Comparison of ENCODE assay signal across 8 cellular contexts in the genomic region with DNA sequence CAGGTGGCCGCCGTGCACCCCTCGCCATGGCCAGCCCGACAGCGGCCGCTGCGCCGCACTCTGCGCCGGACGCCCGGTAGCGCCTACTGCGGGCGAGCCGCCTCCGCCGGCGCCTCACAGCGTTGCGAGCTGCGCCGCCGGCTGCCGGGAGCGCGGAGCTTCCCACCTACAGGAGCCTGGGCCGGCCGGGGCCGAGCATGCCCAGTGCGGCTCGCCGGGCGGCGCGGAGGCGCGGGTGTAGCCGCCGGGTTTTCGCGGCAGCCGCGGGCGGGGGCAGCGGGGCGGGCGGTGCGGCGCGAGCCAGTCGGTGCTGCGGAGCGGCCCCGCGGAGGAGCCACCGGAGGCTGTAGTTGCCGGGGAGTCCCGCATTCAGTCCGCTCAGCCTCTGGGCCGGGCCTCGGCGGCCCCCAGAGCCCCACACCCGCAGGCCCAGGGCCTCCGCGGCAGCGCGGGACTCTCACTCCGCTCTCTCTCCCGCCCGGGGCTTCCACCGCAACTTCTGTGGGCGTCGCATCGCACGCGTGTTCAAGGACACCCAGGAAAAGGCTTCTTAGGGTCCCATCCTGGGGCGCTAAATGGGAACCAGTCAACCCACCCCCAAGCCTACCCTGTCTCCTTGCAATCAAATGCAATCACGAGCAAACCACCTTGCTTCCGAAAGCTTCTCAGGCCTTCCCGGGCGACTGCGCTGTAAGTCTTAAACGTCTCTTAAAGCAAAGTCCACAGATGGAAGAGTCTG. TPM values are rescaled to one million over a fixed set of nuclear protein-coding genes. Genes with fewer than 3 reads are reported as not detected.
DNase-seq lines count a peak whose midpoint lies in the region; ATAC-seq and TF ChIP-seq lines count a peak whose summit lies in the region.

MFAP3L (minus strand) TSS at position 143 of the 739 bp plus-strand sequence. CDS start 20,518 bp downstream, outside the sequence.

- peaks cover 0 to 1% of the 10 kb centered on the region in 2 donors for H3K9me3 ChIP-seq in lung (ENCODE audit: control insufficient read depth in 2 of 2, insufficient read depth in 1 of 2, low read length in 1 of 2)

- H3K36me3 ChIP-seq in lung (ENCODE audit: control insufficient read depth in 2 of 2, insufficient read depth in 2 of 2, low read length in 2 of 2) = no peaks in the 10 kb centered on the region

- peak; percentile 98 for DNase-seq in AG08396 (ENCODE audit: low spot score)
- peak; percentile 75 for DNase-seq in NCI-H460 (ENCODE audit: extremely low read depth, low read depth)
- DNase-seq in activated CD8-positive, alpha-beta memory T cell treated with anti-CD3 and anti-CD28 coated beads for 1 hour (ENCODE audit: extremely low read depth in 1 of 2, low read depth in 1 of 2) = peak; percentile 34 to 68
- peak; percentile 65 for DNase-seq in effector CD4-positive, alpha-beta T cell
- peak; percentile 85 for DNase-seq in lung (ENCODE audit: low spot score)
- peak; percentile 69 to 82 for DNase-seq in stimulated activated CD4-positive, alpha-beta T cell treated with anti-CD3 and anti-CD28 coated beads, Interleukin-4, amount 100 ng/mL, for 48 hours (ENCODE audit: low read depth in 2 of 2)

- no peaks in the 10 kb centered on the region for H3K27me3 ChIP-seq in lung (ENCODE audit: control insufficient read depth, insufficient read depth)

- 0% methylated on average over 61 to 84 of the region's 84 CpGs for WGBS in lung, 2 donors

- no peak for TF ChIP-seq CTCF in lung (IDR thresholded peaks at IDR 0.05; ENCODE audit: control extremely low read depth, extremely low read depth)

- peaks cover 0 to 6% of the 10 kb centered on the region in 2 donors for H3K4me1 ChIP-seq in lung (ENCODE audit: control insufficient read depth in 2 of 2, insufficient read depth in 2 of 2, low read length in 2 of 2)

- peak within 1 kb of the TSS; percentile 80 to 96 for H3K27ac ChIP-seq in lung (ENCODE audit: low read depth in 1 of 2, low read length in 1 of 2)

- H3K4me3 ChIP-seq in lung = peak within 1 kb of the TSS; percentile 89

- ATAC-seq in GM19023 (IDR thresholded peaks at IDR 0.05; ENCODE audit: unreplicated experiment) (peak; percentile 82), HG03175 (IDR thresholded peaks at IDR 0.05; ENCODE audit: unreplicated experiment) (peak; percentile 80), lung (ENCODE audit: insufficient read depth, low FRiP score) (peak; percentile 97)

RNA-seq across cellular contexts. Expression of gene MFAP3L, which starts in this region (rescaled TPM):
- total RNA-seq in NCI-H460 (2014; rRNA removed; shearing (Covaris generic)) = 5.5 and 6.6 TPM in 2 replicates
- 2.6 and 4.4 TPM in 2 replicates for polyA plus RNA-seq in NCI-H460 (2014; cell fraction: nucleus; rRNA removed)
- 1 to 10 TPM; 3.4 to 5.3 TPM for total RNA-seq in lung
- 1 to 10 TPM in 1 of 2 donors, under 1 TPM in 1; 0.87 to 1.4 TPM for polyA plus RNA-seq in lung

Comparison
In these comparisons a context has a peak if more than half of its experiments do, and no peak if none do; other contexts are left out.
1. Peak in every context shown above with its lines: DNase-seq, ATAC-seq, H3K4me3 ChIP-seq and H3K27ac ChIP-seq.